1 cellular context compared by ENCODE assay signal in the genomic region with DNA sequence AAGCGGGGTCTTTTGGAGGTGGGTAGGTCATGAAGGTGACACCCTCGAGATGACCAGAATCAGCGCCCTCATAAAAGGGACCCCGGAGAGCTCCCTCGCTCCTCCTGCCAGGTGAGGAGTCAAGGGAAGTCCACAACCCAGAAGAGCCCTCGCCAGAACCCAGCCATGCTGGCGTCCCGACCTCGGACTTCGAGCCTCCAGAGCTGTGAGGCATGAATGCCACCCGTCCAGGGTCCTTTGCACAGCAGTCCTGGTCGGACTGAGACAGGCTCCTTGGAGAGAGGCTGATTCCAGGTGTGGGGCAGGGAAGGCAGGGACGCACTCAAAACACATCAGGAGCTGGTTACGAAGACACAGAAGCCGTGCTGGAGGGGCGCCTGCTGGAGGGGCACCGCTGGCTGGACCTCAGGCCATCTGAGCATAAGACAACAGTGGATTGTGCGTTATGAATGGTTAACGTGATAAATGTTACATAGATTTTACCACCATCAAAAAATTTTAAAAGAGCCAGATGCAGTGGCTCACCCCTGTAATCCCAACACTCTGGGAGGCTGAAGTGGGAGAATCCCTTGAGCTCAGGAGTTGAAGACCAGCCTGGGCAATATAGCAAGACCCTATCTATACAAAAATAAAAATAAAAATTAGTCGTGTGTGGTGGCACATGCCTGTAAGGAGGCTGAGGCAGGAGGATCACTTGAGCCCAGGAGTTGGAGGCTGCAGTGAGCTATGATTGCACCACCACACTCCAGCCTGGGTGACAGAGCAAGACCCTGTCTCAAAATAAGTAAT.
TF ChIP-seq lines count a peak whose summit lies in the region.

No MANE protein-coding gene starts in this region.

TF ChIP-seq in HepG2, 621 proteins besides CTCF, POLR2A, EP300 and RAD21 (continues in another document):
- TF ChIP-seq TAF1 (CRISPR knock-in tag; IDR thresholded peaks at IDR 0.05) (0 out of 2 replicates have a peak, but pooled peaks have one; percentile 19), ZNF724P (CRISPR knock-in tag; IDR thresholded peaks at IDR 0.05; ENCODE audit: borderline replicate concordance) (0 out of 2 replicates have a peak, but pooled peaks have one; percentile 25), SP1 (IDR thresholded peaks at IDR 0.05) (no peak), SP1 (CRISPR knock-in tag; IDR thresholded peaks at IDR 0.05) (no peak), SNRNP70 (IDR thresholded peaks at IDR 0.05; ENCODE audit: low read depth, low read length) (no peak), POLR2AphosphoS2 (IDR thresholded peaks at IDR 0.05; ENCODE audit: low read depth, low read length) (no peak), ZNF326 (CRISPR knock-in tag; IDR thresholded peaks at IDR 0.05; ENCODE audit: borderline replicate concordance) (no peak), NCOR1 (IDR thresholded peaks at IDR 0.05; ENCODE audit: borderline replicate concordance, low read length) (no peak), RFXANK (CRISPR knock-in tag; IDR thresholded peaks at IDR 0.05) (no peak), BHLHE40 (IDR thresholded peaks at IDR 0.05; ENCODE audit: low read length) (no peak), HNF4G (IDR thresholded peaks at IDR 0.05; ENCODE audit: borderline replicate concordance, low read depth, low read length) (0 out of 2 replicates have a peak, but pooled peaks have one; percentile 40), HNF4G (CRISPR knock-in tag; IDR thresholded peaks at IDR 0.05; ENCODE audit: borderline replicate concordance, low read depth) (no peak), NFKB2 (CRISPR knock-in tag; IDR thresholded peaks at IDR 0.05; ENCODE audit: borderline replicate concordance) (no peak), BCL6 (CRISPR knock-in tag; IDR thresholded peaks at IDR 0.05) (no peak), KDM4B (CRISPR knock-in tag; IDR thresholded peaks at IDR 0.05) (no peak), ZNF652 (CRISPR knock-in tag; IDR thresholded peaks at IDR 0.05; ENCODE audit: borderline replicate concordance, low read depth) (no peak), TSC22D2 (CRISPR knock-in tag; IDR thresholded peaks at IDR 0.05; ENCODE audit: borderline replicate concordance) (no peak), ZMAT3 (CRISPR knock-in tag; conservative IDR thresholded peaks at IDR 0.05) (no peak), SMARCC2 (IDR thresholded peaks at IDR 0.05) (no peak), ZNF577 (CRISPR knock-in tag; IDR thresholded peaks at IDR 0.05; ENCODE audit: borderline replicate concordance, low read depth) (no peak), ZNF572 (CRISPR knock-in tag; IDR thresholded peaks at IDR 0.05) (0 out of 2 replicates have a peak, but pooled peaks have one; percentile 36), TARDBP (CRISPR knock-in tag; IDR thresholded peaks at IDR 0.05) (no peak), CC2D1A (CRISPR knock-in tag; IDR thresholded peaks at IDR 0.05) (no peak), HDAC2 (CRISPR knock-in tag; IDR thresholded peaks at IDR 0.05) (0 out of 2 replicates have a peak, but pooled peaks have one; percentile 13), NFIC (IDR thresholded peaks at IDR 0.05; ENCODE audit: low read length) (no peak), ZNF333 (CRISPR knock-in tag; IDR thresholded peaks at IDR 0.05; ENCODE audit: borderline replicate concordance) (no peak), ZNF879 (CRISPR knock-in tag; IDR thresholded peaks at IDR 0.05) (no peak), HOXA3 (CRISPR knock-in tag; IDR thresholded peaks at IDR 0.05) (peak; percentile 30; the same call in 1 of the 2 replicates), RORA (CRISPR knock-in tag; IDR thresholded peaks at IDR 0.05) (no peak), PHF5A (CRISPR knock-in tag; IDR thresholded peaks at IDR 0.05; ENCODE audit: low read depth, unreplicated experiment) (no peak), FOXA1 (IDR thresholded peaks at IDR 0.05) (no peak), FOXA1 (CRISPR knock-in tag; IDR thresholded peaks at IDR 0.05) (no peak), RXRB (CRISPR knock-in tag; IDR thresholded peaks at IDR 0.05; ENCODE audit: borderline replicate concordance) (0 out of 2 replicates have a peak, but pooled peaks have one; percentile 9)
- TF ChIP-seq, protein P1, sequence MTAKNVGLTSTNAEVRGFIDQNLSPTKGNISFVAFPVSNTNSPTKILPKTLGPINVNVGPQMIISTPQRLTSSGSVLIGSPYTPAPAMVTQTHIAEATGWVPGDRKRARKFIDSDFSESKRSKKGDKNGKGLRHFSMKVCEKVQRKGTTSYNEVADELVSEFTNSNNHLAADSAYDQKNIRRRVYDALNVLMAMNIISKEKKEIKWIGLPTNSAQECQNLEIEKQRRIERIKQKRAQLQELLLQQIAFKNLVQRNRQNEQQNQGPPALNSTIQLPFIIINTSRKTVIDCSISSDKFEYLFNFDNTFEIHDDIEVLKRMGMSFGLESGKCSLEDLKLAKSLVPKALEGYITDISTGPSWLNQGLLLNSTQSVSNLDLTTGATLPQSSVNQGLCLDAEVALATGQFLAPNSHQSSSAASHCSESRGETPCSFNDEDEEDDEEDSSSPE (CRISPR knock-in tag; IDR thresholded peaks at IDR 0.05), result 0 out of 2 replicates have a peak, but pooled peaks have one; percentile 36
- TF ChIP-seq, protein P2, sequence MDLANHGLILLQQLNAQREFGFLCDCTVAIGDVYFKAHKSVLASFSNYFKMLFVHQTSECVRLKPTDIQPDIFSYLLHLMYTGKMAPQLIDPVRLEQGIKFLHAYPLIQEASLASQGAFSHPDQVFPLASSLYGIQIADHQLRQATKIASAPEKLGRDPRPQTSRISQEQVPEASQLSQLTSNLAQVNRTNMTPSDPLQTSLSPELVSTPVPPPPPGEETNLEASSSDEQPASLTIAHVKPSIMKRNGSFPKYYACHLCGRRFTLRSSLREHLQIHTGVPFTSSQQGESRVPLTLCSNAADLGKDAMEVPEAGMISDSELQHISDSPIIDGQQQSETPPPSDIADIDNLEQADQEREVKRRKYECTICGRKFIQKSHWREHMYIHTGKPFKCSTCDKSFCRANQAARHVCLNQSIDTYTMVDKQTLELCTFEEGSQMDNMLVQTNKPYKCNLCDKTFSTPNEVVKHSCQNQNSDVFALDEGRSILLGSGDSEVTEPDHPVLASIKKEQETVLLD (CRISPR knock-in tag; IDR thresholded peaks at IDR 0.05; ENCODE audit: low read depth), result no peak
- TF ChIP-seq, protein P3, sequence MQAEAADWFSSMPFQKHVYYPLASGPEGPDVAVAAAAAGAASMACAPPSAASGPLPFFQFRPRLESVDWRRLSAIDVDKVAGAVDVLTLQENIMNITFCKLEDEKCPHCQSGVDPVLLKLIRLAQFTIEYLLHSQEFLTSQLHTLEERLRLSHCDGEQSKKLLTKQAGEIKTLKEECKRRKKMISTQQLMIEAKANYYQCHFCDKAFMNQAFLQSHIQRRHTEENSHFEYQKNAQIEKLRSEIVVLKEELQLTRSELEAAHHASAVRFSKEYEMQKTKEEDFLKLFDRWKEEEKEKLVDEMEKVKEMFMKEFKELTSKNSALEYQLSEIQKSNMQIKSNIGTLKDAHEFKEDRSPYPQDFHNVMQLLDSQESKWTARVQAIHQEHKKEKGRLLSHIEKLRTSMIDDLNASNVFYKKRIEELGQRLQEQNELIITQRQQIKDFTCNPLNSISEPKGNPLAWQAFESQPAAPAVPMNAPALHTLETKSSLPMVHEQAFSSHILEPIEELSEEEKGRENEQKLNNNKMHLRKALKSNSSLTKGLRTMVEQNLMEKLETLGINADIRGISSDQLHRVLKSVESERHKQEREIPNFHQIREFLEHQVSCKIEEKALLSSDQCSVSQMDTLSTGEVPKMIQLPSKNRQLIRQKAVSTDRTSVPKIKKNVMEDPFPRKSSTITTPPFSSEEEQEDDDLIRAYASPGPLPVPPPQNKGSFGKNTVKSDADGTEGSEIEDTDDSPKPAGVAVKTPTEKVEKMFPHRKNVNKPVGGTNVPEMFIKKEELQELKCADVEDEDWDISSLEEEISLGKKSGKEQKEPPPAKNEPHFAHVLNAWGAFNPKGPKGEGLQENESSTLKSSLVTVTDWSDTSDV (CRISPR knock-in tag; IDR thresholded peaks at IDR 0.05), result no peak
- TF ChIP-seq, protein P4, sequence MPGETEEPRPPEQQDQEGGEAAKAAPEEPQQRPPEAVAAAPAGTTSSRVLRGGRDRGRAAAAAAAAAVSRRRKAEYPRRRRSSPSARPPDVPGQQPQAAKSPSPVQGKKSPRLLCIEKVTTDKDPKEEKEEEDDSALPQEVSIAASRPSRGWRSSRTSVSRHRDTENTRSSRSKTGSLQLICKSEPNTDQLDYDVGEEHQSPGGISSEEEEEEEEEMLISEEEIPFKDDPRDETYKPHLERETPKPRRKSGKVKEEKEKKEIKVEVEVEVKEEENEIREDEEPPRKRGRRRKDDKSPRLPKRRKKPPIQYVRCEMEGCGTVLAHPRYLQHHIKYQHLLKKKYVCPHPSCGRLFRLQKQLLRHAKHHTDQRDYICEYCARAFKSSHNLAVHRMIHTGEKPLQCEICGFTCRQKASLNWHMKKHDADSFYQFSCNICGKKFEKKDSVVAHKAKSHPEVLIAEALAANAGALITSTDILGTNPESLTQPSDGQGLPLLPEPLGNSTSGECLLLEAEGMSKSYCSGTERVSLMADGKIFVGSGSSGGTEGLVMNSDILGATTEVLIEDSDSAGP (CRISPR knock-in tag; IDR thresholded peaks at IDR 0.05; ENCODE audit: borderline replicate concordance), result 0 out of 2 replicates have a peak, but pooled peaks have one; percentile 15
- TF ChIP-seq, protein P5, sequence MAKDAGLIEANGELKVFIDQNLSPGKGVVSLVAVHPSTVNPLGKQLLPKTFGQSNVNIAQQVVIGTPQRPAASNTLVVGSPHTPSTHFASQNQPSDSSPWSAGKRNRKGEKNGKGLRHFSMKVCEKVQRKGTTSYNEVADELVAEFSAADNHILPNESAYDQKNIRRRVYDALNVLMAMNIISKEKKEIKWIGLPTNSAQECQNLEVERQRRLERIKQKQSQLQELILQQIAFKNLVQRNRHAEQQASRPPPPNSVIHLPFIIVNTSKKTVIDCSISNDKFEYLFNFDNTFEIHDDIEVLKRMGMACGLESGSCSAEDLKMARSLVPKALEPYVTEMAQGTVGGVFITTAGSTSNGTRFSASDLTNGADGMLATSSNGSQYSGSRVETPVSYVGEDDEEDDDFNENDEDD (CRISPR knock-in tag; IDR thresholded peaks at IDR 0.05; ENCODE audit: borderline replicate concordance), result peak; percentile 65; the same call in 1 of the 2 replicates
- TF ChIP-seq, protein P6, sequence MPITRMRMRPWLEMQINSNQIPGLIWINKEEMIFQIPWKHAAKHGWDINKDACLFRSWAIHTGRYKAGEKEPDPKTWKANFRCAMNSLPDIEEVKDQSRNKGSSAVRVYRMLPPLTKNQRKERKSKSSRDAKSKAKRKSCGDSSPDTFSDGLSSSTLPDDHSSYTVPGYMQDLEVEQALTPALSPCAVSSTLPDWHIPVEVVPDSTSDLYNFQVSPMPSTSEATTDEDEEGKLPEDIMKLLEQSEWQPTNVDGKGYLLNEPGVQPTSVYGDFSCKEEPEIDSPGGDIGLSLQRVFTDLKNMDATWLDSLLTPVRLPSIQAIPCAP (CRISPR knock-in tag; IDR thresholded peaks at IDR 0.05; ENCODE audit: low read depth), result no peak
- TF ChIP-seq, protein P7, sequence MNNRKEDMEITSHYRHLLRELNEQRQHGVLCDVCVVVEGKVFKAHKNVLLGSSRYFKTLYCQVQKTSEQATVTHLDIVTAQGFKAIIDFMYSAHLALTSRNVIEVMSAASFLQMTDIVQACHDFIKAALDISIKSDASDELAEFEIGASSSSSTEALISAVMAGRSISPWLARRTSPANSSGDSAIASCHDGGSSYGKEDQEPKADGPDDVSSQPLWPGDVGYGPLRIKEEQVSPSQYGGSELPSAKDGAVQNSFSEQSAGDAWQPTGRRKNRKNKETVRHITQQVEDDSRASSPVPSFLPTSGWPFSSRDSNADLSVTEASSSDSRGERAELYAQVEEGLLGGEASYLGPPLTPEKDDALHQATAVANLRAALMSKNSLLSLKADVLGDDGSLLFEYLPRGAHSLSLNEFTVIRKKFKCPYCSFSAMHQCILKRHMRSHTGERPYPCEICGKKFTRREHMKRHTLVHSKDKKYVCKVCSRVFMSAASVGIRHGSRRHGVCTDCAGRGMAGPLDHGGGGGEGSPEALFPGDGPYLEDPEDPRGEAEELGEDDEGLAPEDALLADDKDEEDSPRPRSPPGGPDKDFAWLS (CRISPR knock-in tag; IDR thresholded peaks at IDR 0.05; ENCODE audit: borderline replicate concordance), result no peak
- TF ChIP-seq, protein P8, sequence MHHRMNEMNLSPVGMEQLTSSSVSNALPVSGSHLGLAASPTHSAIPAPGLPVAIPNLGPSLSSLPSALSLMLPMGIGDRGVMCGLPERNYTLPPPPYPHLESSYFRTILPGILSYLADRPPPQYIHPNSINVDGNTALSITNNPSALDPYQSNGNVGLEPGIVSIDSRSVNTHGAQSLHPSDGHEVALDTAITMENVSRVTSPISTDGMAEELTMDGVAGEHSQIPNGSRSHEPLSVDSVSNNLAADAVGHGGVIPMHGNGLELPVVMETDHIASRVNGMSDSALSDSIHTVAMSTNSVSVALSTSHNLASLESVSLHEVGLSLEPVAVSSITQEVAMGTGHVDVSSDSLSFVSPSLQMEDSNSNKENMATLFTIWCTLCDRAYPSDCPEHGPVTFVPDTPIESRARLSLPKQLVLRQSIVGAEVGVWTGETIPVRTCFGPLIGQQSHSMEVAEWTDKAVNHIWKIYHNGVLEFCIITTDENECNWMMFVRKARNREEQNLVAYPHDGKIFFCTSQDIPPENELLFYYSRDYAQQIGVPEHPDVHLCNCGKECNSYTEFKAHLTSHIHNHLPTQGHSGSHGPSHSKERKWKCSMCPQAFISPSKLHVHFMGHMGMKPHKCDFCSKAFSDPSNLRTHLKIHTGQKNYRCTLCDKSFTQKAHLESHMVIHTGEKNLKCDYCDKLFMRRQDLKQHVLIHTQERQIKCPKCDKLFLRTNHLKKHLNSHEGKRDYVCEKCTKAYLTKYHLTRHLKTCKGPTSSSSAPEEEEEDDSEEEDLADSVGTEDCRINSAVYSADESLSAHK (CRISPR knock-in tag; IDR thresholded peaks at IDR 0.05; ENCODE audit: borderline replicate concordance), result no peak
- TF ChIP-seq, protein P9, sequence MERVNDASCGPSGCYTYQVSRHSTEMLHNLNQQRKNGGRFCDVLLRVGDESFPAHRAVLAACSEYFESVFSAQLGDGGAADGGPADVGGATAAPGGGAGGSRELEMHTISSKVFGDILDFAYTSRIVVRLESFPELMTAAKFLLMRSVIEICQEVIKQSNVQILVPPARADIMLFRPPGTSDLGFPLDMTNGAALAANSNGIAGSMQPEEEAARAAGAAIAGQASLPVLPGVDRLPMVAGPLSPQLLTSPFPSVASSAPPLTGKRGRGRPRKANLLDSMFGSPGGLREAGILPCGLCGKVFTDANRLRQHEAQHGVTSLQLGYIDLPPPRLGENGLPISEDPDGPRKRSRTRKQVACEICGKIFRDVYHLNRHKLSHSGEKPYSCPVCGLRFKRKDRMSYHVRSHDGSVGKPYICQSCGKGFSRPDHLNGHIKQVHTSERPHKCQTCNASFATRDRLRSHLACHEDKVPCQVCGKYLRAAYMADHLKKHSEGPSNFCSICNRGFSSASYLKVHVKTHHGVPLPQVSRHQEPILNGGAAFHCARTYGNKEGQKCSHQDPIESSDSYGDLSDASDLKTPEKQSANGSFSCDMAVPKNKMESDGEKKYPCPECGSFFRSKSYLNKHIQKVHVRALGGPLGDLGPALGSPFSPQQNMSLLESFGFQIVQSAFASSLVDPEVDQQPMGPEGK (CRISPR knock-in tag; IDR thresholded peaks at IDR 0.05), result no peak
- TF ChIP-seq, protein P10, sequence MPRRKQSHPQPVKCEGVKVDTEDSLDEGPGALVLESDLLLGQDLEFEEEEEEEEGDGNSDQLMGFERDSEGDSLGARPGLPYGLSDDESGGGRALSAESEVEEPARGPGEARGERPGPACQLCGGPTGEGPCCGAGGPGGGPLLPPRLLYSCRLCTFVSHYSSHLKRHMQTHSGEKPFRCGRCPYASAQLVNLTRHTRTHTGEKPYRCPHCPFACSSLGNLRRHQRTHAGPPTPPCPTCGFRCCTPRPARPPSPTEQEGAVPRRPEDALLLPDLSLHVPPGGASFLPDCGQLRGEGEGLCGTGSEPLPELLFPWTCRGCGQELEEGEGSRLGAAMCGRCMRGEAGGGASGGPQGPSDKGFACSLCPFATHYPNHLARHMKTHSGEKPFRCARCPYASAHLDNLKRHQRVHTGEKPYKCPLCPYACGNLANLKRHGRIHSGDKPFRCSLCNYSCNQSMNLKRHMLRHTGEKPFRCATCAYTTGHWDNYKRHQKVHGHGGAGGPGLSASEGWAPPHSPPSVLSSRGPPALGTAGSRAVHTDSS (CRISPR knock-in tag; conservative IDR thresholded peaks at IDR 0.05), result no peak
